Comparison of ENCODE assay signal across 9 cellular contexts in genomic region chr16:88681709-88682451, GRCh38. TPM values are rescaled to one million over a fixed set of nuclear protein-coding genes. Genes with fewer than 3 reads are reported as not detected.
DNase-seq lines count a peak whose midpoint lies in the region; ATAC-seq, FAIRE-seq and TF ChIP-seq lines count a peak whose summit lies in the region.
"Had no signal": no experiment of that assay in that cellular context is flagged by ENCODE, and none has a peak within 500 bp of the region (broad histone marks: within the 10 kb centered on the region; RNA-seq: fewer than 3 reads in every experiment).

No MANE protein-coding gene starts in this region.

- H3K4me2 ChIP-seq in mammary epithelial cell (ENCODE audit: insufficient read depth, low read depth, low read length) = no peak overlapping the region

- H3K36me3 ChIP-seq in mammary epithelial cell (ENCODE audit: insufficient read depth, low read length) = no peaks in the 10 kb centered on the region

- H3K27ac ChIP-seq in mammary epithelial cell (ENCODE audit: insufficient read depth, low read depth, low read length) = no peak overlapping the region
- H3K27ac ChIP-seq: epithelial cell of prostate had no signal

- CTCF ChIA-PET in mammary epithelial cell (lab: Charles Lee; ENCODE audit: low non-redundant PET) = no interaction called here

- DNase-seq in GM12891 (ENCODE audit: insufficient read length, low spot score) (peak; percentile 92), MV-4-11 (lab: John Stamatoyannopoulos, UW) (peak; percentile 98), memory B cell (ENCODE audit: low spot score in 2 of 2) (peak; percentile 68 to 79), NCI-H524 (lab: John Stamatoyannopoulos, UW) (no peak), mammary epithelial cell (no peak), cortex of kidney (lab: John Stamatoyannopoulos, UW) (no peak)
- DNase-seq in activated T-helper 9 cell treated with anti-CD3 and anti-CD28 coated beads, Interleukin-2, amount 50 U/mL, for 16 hours (ENCODE audit: low read depth) = peak; percentile 44

- ATAC-seq in GM21786 (IDR thresholded peaks at IDR 0.05; ENCODE audit: unreplicated experiment) (peak; percentile 73), memory B cell (ENCODE audit: low read depth) (peak; percentile 75)

- H3K79me2 ChIP-seq in mammary epithelial cell (ENCODE audit: insufficient read depth, low read length) = no peaks in the 10 kb centered on the region

- WGBS in mammary epithelial cell (ENCODE audit: low coverage, missing lambda C conversion rate) = 23% methylated on average over 5 of the region's 21 CpGs

- H3K36me3 Mint-ChIP-seq in memory B cell = peaks cover 2% of the 10 kb centered on the region

- no peaks in the 10 kb centered on the region for H3K27me3 Mint-ChIP-seq in memory B cell

- no peak for TF ChIP-seq CTCF in mammary epithelial cell (conservative IDR thresholded peaks at IDR 0.05 in 1 of 2, IDR thresholded peaks at IDR 0.05 in 1 of 2; ENCODE audit: extremely low read depth in 1 of 2, insufficient read depth in 1 of 2, low read depth in 1 of 2, low read length in 2 of 2)

- no peak overlapping the region for H2AFZ ChIP-seq in mammary epithelial cell (ENCODE audit: low read depth, low read length)

- no TSS peak for BruUV-seq in mammary epithelial cell (replicated peaks; lab: Mats Ljungman, UMichigan)

- dilution Hi-C loops in mammary epithelial cell (cut with HindIII; ENCODE audit: low sequenced_read_pairs) = no loop called here

- no peak overlapping the region for H3K4me3 ChIP-seq in mammary epithelial cell (replicated peaks in 1 of 3; ENCODE audit: insufficient read depth in 1 of 3, low read depth in 2 of 3, low read length in 3 of 3)

- H3K4me3 Mint-ChIP-seq in memory B cell = peak overlapping the region; percentile 81

- H3K9me3 Mint-ChIP-seq in memory B cell = no peaks in the 10 kb centered on the region

- no peaks in the 10 kb centered on the region for H3K9me3 ChIP-seq in mammary epithelial cell (replicated peaks; ENCODE audit: insufficient read depth, low read length)

- no peak for FAIRE-seq in GM12891 (lab: Jason Lieb, UNC)

- peaks cover 21% of the 10 kb centered on the region for H3K4me1 ChIP-seq in mammary epithelial cell (ENCODE audit: insufficient read depth, low read length)

- in situ Hi-C loops in mammary epithelial cell (cut with MboI; ENCODE audit: low sequenced_read_pairs in 2 of 2) = no loop called here

- TF ChIP-seq POLR2A in GM12891 (IDR thresholded peaks at IDR 0.05; ENCODE audit: low read depth, low read length) = peak; percentile 80

- intact Hi-C loops in mammary epithelial cell (cut with micrococcal nuclease) = no loop called here

- H3K4me1 Mint-ChIP-seq in memory B cell = peaks cover 27% of the 10 kb centered on the region

- no peaks in the 10 kb centered on the region for H3K27me3 ChIP-seq in mammary epithelial cell (ENCODE audit: insufficient read depth, low read length)

- no peaks in the 10 kb centered on the region for H4K20me1 ChIP-seq in mammary epithelial cell (ENCODE audit: insufficient read depth, low read length)

- peak overlapping the region; percentile 93 for H3K27ac Mint-ChIP-seq in memory B cell

- H3K9ac ChIP-seq in mammary epithelial cell (ENCODE audit: insufficient read depth, low read length) = no peak overlapping the region

TF ChIP-seq in GM12891, 5 proteins besides CTCF, POLR2A, EP300 and RAD21:
- peak; percentile 86 for TF ChIP-seq TAF1 (IDR thresholded peaks at IDR 0.05; ENCODE audit: low read depth, low read length)
- peak; percentile 100 for TF ChIP-seq SPI1 (IDR thresholded peaks at IDR 0.05; ENCODE audit: low read depth, low read length)
- peak; percentile 81 for TF ChIP-seq POLR2AphosphoS5 (IDR thresholded peaks at IDR 0.05; ENCODE audit: low read depth, low read length)
- no peak for TF ChIP-seq PAX5 (IDR thresholded peaks at IDR 0.05; ENCODE audit: insufficient read depth, low read length, severe bottlenecking)
- peak; percentile 77 for TF ChIP-seq POU2F2 (IDR thresholded peaks at IDR 0.05; ENCODE audit: low read depth, low read length)

RNA-seq across cellular contexts. Expression of gene SNAI3, which starts 4.4 kb away (rescaled TPM):
- polyA plus RNA-seq in GM12891 (2012; ENCODE audit: low read depth, missing spikeins) = 2.0 TPM
- not detected for total RNA-seq in mammary epithelial cell
- polyA plus RNA-seq in mammary epithelial cell = 0.07 TPM
- polyA minus RNA-seq in mammary epithelial cell = not detected

RNA-seq across cellular contexts. Expression of gene MVD, which starts 19.0 kb away (rescaled TPM):
- 85.4 TPM for polyA plus RNA-seq in GM12891 (2012; ENCODE audit: low read depth, missing spikeins)
- 100 to 1,000 TPM in 1 of 2 donors, 10 to 100 TPM in 1; 57.7 to 171 TPM for total RNA-seq in mammary epithelial cell
- polyA plus RNA-seq in mammary epithelial cell = 136 TPM
- 54.3 TPM for polyA minus RNA-seq in mammary epithelial cell

RNA-seq across cellular contexts. Expression of gene RNF166, which starts 24.3 kb away (rescaled TPM):
- 10.1 TPM for polyA plus RNA-seq in GM12891 (2012; ENCODE audit: low read depth, missing spikeins)
- total RNA-seq in mammary epithelial cell = 10 to 100 TPM in 1 of 2 donors, 1 to 10 TPM in 1; 9.8 to 11.2 TPM
- polyA plus RNA-seq in mammary epithelial cell = 5.1 TPM
- 1.7 TPM for polyA minus RNA-seq in mammary epithelial cell

RNA-seq across cellular contexts. Expression of gene CTU2, which starts 24.4 kb away (rescaled TPM):
- 13.8 TPM for polyA plus RNA-seq in GM12891 (2012; ENCODE audit: low read depth, missing spikeins)
- total RNA-seq in mammary epithelial cell = 10 to 100 TPM; 13.2 to 26.5 TPM
- 12.8 TPM for polyA plus RNA-seq in mammary epithelial cell
- 12.3 TPM for polyA minus RNA-seq in mammary epithelial cell

RNA-seq across cellular contexts. Expression of gene CYBA, which starts 31.0 kb away (rescaled TPM):
- 416 TPM for polyA plus RNA-seq in GM12891 (2012; ENCODE audit: low read depth, missing spikeins)
- total RNA-seq in mammary epithelial cell = 10 to 100 TPM in 1 of 2 donors, 1 to 10 TPM in 1; 2.5 to 20.3 TPM
- 2.1 TPM for polyA plus RNA-seq in mammary epithelial cell
- 3.1 TPM for polyA minus RNA-seq in mammary epithelial cell

Comparison
In these comparisons a context has a peak if more than half of its experiments do, and no peak if none do; other contexts are left out.
1. DNase-seq: peak in GM12891 (single experiment), MV-4-11 (single experiment), activated T-helper 9 cell treated with anti-CD3 and anti-CD28 coated beads, Interleukin-2, amount 50 U/mL, for 16 hours (single experiment) and memory B cell (2 of 2); none in NCI-H524 (0 of 2), mammary epithelial cell (single experiment) and cortex of kidney (single experiment).